17 cellular contexts compared by ENCODE assay signal in genomic region chr3:133089906-133090305, GRCh38. TPM values are rescaled to one million over a fixed set of nuclear protein-coding genes. Genes with fewer than 3 reads are reported as not detected.
"Had no signal": no experiment of that assay in that cellular context is flagged by ENCODE, and none has a peak within 500 bp of the region (broad histone marks: within the 10 kb centered on the region; RNA-seq: fewer than 3 reads in every experiment).

No MANE protein-coding gene starts in this region.

- H3K4me1 Mint-ChIP-seq: neural progenitor cell; stimulated activated memory B cell treated with anti-CD40 and anti-IgM and Interleukin-4, amounts not matched to agents 10 μg/mL and 1 μg/mL and 100 μg/mL, for 72 hours had no signal

- H3K4me3 Mint-ChIP-seq: natural killer cell treated with Interleukin-12 subunit alpha and Interleukin-12 subunit beta and Interleukin-15 and Interleukin-18, amount 100 ng/mL, for 72 hours; neural progenitor cell; stimulated activated memory B cell treated with anti-CD40 and anti-IgM and Interleukin-4, amounts not matched to agents 10 μg/mL and 1 μg/mL and 100 μg/mL, for 72 hours; stimulated activated naive CD8-positive, alpha-beta T cell treated with anti-CD3 and anti-CD28 coated beads, Interleukin-15, Interleukin-2, amounts not matched to agents 100 ng/mL and 50 ng/mL, for 24 hours had no signal

- H3K9me3 Mint-ChIP-seq: natural killer cell treated with Interleukin-12 subunit alpha and Interleukin-12 subunit beta and Interleukin-15 and Interleukin-18, amount 100 ng/mL, for 72 hours; neural progenitor cell; stimulated activated memory B cell treated with anti-CD40 and anti-IgM and Interleukin-4, amounts not matched to agents 10 μg/mL and 1 μg/mL and 100 μg/mL, for 72 hours; stimulated activated naive CD8-positive, alpha-beta T cell treated with anti-CD3 and anti-CD28 coated beads, Interleukin-15, Interleukin-2, amounts not matched to agents 100 ng/mL and 50 ng/mL, for 24 hours had no signal

- H3K27me3 ChIP-seq: heart left ventricle, neural progenitor cell, ovary, right lobe of liver, tibial artery had no signal

- H2AFZ ChIP-seq: neural progenitor cell had no signal

- H3K4me2 ChIP-seq: neural progenitor cell had no signal

- ATAC-seq: esophagus mucosa; heart left ventricle; left lobe of liver; natural killer cell treated with Interleukin-12 subunit alpha and Interleukin-12 subunit beta and Interleukin-15 and Interleukin-18, amount 100 ng/mL, for 72 hours; right lobe of liver; stimulated activated memory B cell treated with anti-CD40 and anti-IgM and Interleukin-4, amounts not matched to agents 10 μg/mL and 1 μg/mL and 100 μg/mL, for 72 hours had no signal

- H3K27me3 Mint-ChIP-seq: stimulated activated naive CD8-positive, alpha-beta T cell treated with anti-CD3 and anti-CD28 coated beads, Interleukin-15, Interleukin-2, amounts not matched to agents 100 ng/mL and 50 ng/mL, for 24 hours had no signal

- H3K27ac Mint-ChIP-seq: natural killer cell treated with Interleukin-12 subunit alpha and Interleukin-12 subunit beta and Interleukin-15 and Interleukin-18, amount 100 ng/mL, for 72 hours; neural progenitor cell; stimulated activated memory B cell treated with anti-CD40 and anti-IgM and Interleukin-4, amounts not matched to agents 10 μg/mL and 1 μg/mL and 100 μg/mL, for 72 hours; stimulated activated naive CD8-positive, alpha-beta T cell treated with anti-CD3 and anti-CD28 coated beads, Interleukin-15, Interleukin-2, amounts not matched to agents 100 ng/mL and 50 ng/mL, for 24 hours had no signal

- H3K36me3 Mint-ChIP-seq: natural killer cell treated with Interleukin-12 subunit alpha and Interleukin-12 subunit beta and Interleukin-15 and Interleukin-18, amount 100 ng/mL, for 72 hours; neural progenitor cell; stimulated activated memory B cell treated with anti-CD40 and anti-IgM and Interleukin-4, amounts not matched to agents 10 μg/mL and 1 μg/mL and 100 μg/mL, for 72 hours had no signal

- H3K4me1 ChIP-seq: neural progenitor cell, right lobe of liver had no signal

- H3K9ac ChIP-seq: neural progenitor cell had no signal

- DNase-seq: cortex of kidney; effector memory CD4-positive, alpha-beta T cell; heart left ventricle; hippocampal formation; kidney glomerular epithelial cell; nucleus accumbens; ovary; retina; right lobe of liver; stimulated activated CD4-positive, alpha-beta T cell treated with anti-CD3 and anti-CD28 coated beads, Interleukin-4, amount 100 ng/mL, for 1 hour; tibial artery had no signal

- H3K9me3 ChIP-seq: heart left ventricle, ovary, right lobe of liver, tibial artery had no signal

- H3K27ac ChIP-seq: heart left ventricle, neural progenitor cell, ovary, right lobe of liver, tibial artery had no signal

RNA-seq across cellular contexts. Expression of gene TMEM108, which starts 51.7 kb away (rescaled TPM):
- total RNA-seq: left lobe of liver; natural killer cell treated with Interleukin-12 subunit alpha and Interleukin-12 subunit beta and Interleukin-15 and Interleukin-18, amount 100 ng/mL, for 72 hours had no signal
